Comparison of ENCODE assay signal across 14 cellular contexts in the genomic region with DNA sequence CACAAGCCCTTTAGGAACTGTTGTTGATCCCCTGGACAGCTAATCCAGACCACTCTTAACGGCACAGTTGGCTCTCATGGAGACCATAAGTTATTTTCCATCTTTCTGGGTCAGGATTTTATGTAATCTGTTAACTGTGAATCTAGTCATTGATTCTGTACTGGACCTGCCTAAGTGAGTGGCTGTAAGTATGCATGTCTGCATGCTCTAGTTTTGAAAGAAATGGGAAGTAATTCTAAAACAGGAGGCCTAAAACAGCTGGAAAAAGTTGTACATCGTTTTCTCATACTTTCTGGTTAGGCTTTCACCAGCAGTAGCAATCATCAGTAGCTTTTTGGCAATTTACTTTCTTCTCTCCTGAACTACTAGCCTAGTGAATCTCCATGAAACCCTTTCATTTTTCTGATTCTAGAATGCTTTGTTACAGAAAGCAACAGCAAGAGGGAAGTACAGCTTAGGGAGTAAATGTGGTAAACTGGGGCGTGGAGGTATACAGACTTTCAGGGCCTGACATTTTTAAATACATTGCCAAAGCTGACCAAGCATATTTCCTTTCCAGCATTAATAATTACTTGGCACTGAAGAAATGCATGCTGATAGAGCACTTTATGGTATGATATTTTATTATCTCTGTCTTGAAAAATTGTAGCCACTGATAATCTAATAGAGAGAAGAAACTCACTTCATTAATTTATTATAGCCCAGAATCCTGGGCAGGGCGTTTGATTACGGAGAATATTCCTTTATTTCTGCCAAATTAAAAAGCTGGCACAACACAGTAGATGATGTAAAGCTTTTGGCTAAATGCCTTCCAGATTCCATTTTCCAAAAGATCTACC.
DNase-seq lines count a peak whose midpoint lies in the region; ATAC-seq and TF ChIP-seq lines count a peak whose summit lies in the region.
"Had no signal": no experiment of that assay in that cellular context is flagged by ENCODE, and none has a peak within 500 bp of the region (broad histone marks: within the 10 kb centered on the region; RNA-seq: fewer than 3 reads in every experiment).

No MANE protein-coding gene starts in this region.

- peak overlapping the region; percentile 31 for H3K4me3 ChIP-seq in OCI-LY3 (ENCODE audit: low read length)
- H3K4me3 ChIP-seq in mesenchymal stem cell (ENCODE audit: insufficient read depth in 1 of 2, low read depth in 1 of 2, low read length in 2 of 2): no peak overlapping the region
- H3K4me3 ChIP-seq in vagina: no peak overlapping the region
- H3K4me3 ChIP-seq: ovary had no signal

- H3K79me2 ChIP-seq in OCI-LY3 (ENCODE audit: low read length): no peaks in the 10 kb centered on the region

- in situ Hi-C loops in G401 (cut with HindIII; ENCODE audit: low sequenced_read_pairs): no loop called here

- WGBS in mesenchymal stem cell: 98% methylated on average over 4 of the region's 5 CpGs

- no peak overlapping the region for H2BK120ac ChIP-seq in mesenchymal stem cell (ENCODE audit: low read depth, low read length)

- TF ChIP-seq POLR2A in vagina (IDR thresholded peaks at IDR 0.05): no peak

- no peak overlapping the region for H2AFZ ChIP-seq in OCI-LY3 (ENCODE audit: low read depth, low read length)
- no peak overlapping the region for H2AFZ ChIP-seq in mesenchymal stem cell (ENCODE audit: low read depth, low read length)

- H3K27me3 ChIP-seq in OCI-LY3 (ENCODE audit: low read depth, low read length): no peaks in the 10 kb centered on the region
- H3K27me3 ChIP-seq in mesenchymal stem cell (ENCODE audit: control insufficient read depth in 1 of 2, insufficient read depth in 1 of 2, low read length in 2 of 2): no peaks in the 10 kb centered on the region
- no peaks in the 10 kb centered on the region for H3K27me3 ChIP-seq in vagina
- H3K27me3 ChIP-seq: ovary had no signal

- no peak overlapping the region for H2BK5ac ChIP-seq in mesenchymal stem cell (ENCODE audit: low read depth, low read length, poor library complexity, severe bottlenecking)

- H4K91ac ChIP-seq in mesenchymal stem cell (ENCODE audit: low read length): no peak overlapping the region

- H3K23ac ChIP-seq in mesenchymal stem cell (ENCODE audit: low read length in 2 of 2): no peak overlapping the region

- no peak overlapping the region for H4K8ac ChIP-seq in mesenchymal stem cell (ENCODE audit: low read length)

- H3K36me3 ChIP-seq in OCI-LY3 (replicated peaks; ENCODE audit: low read depth, low read length) (no peaks in the 10 kb centered on the region), mesenchymal stem cell (ENCODE audit: control insufficient read depth in 1 of 2, insufficient read depth in 2 of 2, low read depth in 1 of 2, low read length in 2 of 2) (no peaks in the 10 kb centered on the region), vagina (no peaks in the 10 kb centered on the region)
- H3K36me3 ChIP-seq: ovary had no signal

- H3K9me3 ChIP-seq in OCI-LY3 (ENCODE audit: insufficient read depth, low read length) (no peaks in the 10 kb centered on the region), mesenchymal stem cell (ENCODE audit: control insufficient read depth, low read length) (no peaks in the 10 kb centered on the region), vagina (no peaks in the 10 kb centered on the region)
- H3K9me3 ChIP-seq: ovary had no signal

- no peaks in the 10 kb centered on the region for H3K79me1 ChIP-seq in mesenchymal stem cell (replicated peaks; ENCODE audit: low read length, poor library complexity, severe bottlenecking)

- H3K27ac ChIP-seq in OCI-LY3 (ENCODE audit: low read length): peak overlapping the region; percentile 65
- H3K27ac ChIP-seq in mesenchymal stem cell (ENCODE audit: low read length, poor library complexity, severe bottlenecking): no peak overlapping the region
- no peak overlapping the region for H3K27ac ChIP-seq in vagina
- H3K27ac ChIP-seq: ovary had no signal

- no peak overlapping the region for H3K14ac ChIP-seq in mesenchymal stem cell (ENCODE audit: low read length in 2 of 2)

- H2BK12ac ChIP-seq in mesenchymal stem cell (ENCODE audit: low read length in 2 of 2): no peak overlapping the region

- H2AK5ac ChIP-seq in mesenchymal stem cell (ENCODE audit: low read length, severe bottlenecking): no peak overlapping the region

- intact Hi-C loops in vagina (cut with DNase I): no loop called here

- no peaks in the 10 kb centered on the region for H4K20me1 ChIP-seq in OCI-LY3 (ENCODE audit: insufficient read depth, low read length)

- H3K18ac ChIP-seq in mesenchymal stem cell (ENCODE audit: low read depth in 1 of 2, low read length in 2 of 2): no peak overlapping the region

- H3K4me1 ChIP-seq in OCI-LY3 (ENCODE audit: low read length) (peaks cover 52% of the 10 kb centered on the region), mesenchymal stem cell (ENCODE audit: control insufficient read depth, insufficient read depth, low read depth, low read length) (no peaks in the 10 kb centered on the region), vagina (peaks cover 10% of the 10 kb centered on the region)

- DNase-seq in G401 (ENCODE audit: low spot score): peak; percentile 81
- no peak for DNase-seq in mesenchymal stem cell
- no peak for DNase-seq in GM10266 (ENCODE audit: extremely low spot score)
- no peak for DNase-seq in germinal center (ENCODE audit: low spot score)
- no peak for DNase-seq in vagina (ENCODE audit: extremely low spot score in 2 of 2)
- DNase-seq: activated CD4-positive, alpha-beta T cell treated with anti-CD3 and anti-CD28 coated beads, Interleukin-2, amount 10 ng/mL, durations not matched to agents 24 days and 14 days; CD4-positive, CD25-positive, alpha-beta regulatory T cell; NCI-H1694 treated with DMSO at 0.1 percent for 48 hours; NCI-H526 treated with DMSO at 0.1 percent for 48 hours; ovary; stimulated activated naive CD4-positive, alpha-beta T cell had no signal

- H3K4me2 ChIP-seq in OCI-LY3 (ENCODE audit: low read length) (peak overlapping the region; percentile 67), mesenchymal stem cell (ENCODE audit: low read length, poor library complexity, severe bottlenecking) (no peak overlapping the region)

- peak overlapping the region; percentile 40; the same call in 1 of the 2 replicates for H3K9ac ChIP-seq in OCI-LY3 (ENCODE audit: low read length)
- H3K9ac ChIP-seq in mesenchymal stem cell (ENCODE audit: low read length): peak overlapping the region; percentile 37

- no peak overlapping the region for H2BK15ac ChIP-seq in mesenchymal stem cell (ENCODE audit: low read depth, poor library complexity, severe bottlenecking)

- H3K4ac ChIP-seq in mesenchymal stem cell (ENCODE audit: low read depth in 1 of 2, low read length in 2 of 2): no peak overlapping the region

- 0 out of 2 replicates have a peak, but pooled peaks have one; percentile 9 for TF ChIP-seq CTCF in OCI-LY3 (IDR thresholded peaks at IDR 0.05; ENCODE audit: low read depth, low read length)
- no peak for TF ChIP-seq CTCF in GM10266 (IDR thresholded peaks at IDR 0.05; ENCODE audit: control insufficient read depth, insufficient read depth, low read depth, missing control alignments)
- TF ChIP-seq CTCF in vagina (IDR thresholded peaks at IDR 0.05): no peak

- ATAC-seq in HG02642 (IDR thresholded peaks at IDR 0.05; ENCODE audit: poor library complexity, unreplicated experiment): peak; percentile 51
- no peak for ATAC-seq in GM18520 (IDR thresholded peaks at IDR 0.05; ENCODE audit: unreplicated experiment)
